8 cellular contexts compared by ENCODE assay signal in the genomic region with DNA sequence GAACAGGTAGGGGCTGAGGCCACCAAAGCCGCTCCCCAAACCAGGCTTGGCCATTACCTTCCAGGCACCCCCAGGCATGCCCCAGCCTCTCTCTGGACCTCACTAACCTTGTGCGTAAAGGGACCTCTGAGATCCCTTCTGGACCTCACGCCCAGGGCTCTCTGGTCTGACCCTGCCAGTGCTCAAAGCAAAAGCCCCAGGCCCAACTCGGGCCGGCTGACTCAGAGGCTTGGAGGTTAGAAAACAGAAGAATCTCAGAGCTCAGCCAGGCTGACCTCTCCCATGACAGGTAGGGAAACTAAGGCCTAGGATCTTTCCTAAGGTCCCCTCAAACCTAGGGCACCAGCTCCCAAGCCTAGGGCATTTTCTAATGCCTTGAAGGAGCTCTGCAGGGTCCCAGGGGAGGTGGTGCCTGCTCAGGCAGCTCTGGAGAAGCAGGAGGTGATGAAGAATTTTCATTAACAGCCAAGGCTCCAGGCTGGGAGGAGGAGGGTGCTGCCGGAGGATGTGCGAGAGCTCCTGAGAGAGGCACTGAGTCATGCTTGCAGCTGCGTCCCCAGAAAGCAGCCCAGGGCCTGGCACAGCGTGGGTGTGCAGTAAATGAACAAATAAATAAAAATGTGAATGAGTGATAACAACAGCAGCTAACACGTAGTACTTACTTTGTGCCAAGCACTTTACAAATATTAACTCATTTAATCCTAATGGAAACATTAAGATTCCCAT. TPM values are rescaled to one million over a fixed set of nuclear protein-coding genes. Genes with fewer than 3 reads are reported as not detected.
DNase-seq lines count a peak whose midpoint lies in the region; ATAC-seq and TF ChIP-seq lines count a peak whose summit lies in the region.

No MANE protein-coding gene starts in this region.

- 49 to 52% methylated on average over 10 of the region's 10 CpGs for WGBS in aorta, 2 donors

- H3K27me3 ChIP-seq in aorta (ENCODE audit: control insufficient read depth in 1 of 2, insufficient read depth in 2 of 2, low read length in 1 of 2), result no peaks in the 10 kb centered on the region

- no peaks in the 10 kb centered on the region for H3K4me1 ChIP-seq in aorta (ENCODE audit: control insufficient read depth in 1 of 2, insufficient read depth in 2 of 2, low read length in 2 of 2)

- intact Hi-C loops in aorta (cut with DNase I), result loop anchor here (5.0 to 10.0 kb wide), 2 partner anchors 59 to 61 kb away; no protein-coding TSS in a partner anchor

- ATAC-seq in aorta (ENCODE audit: low FRiP score) (peak; percentile 61), HG02870 (IDR thresholded peaks at IDR 0.05; ENCODE audit: unreplicated experiment) (no peak), HG03135 (IDR thresholded peaks at IDR 0.05; ENCODE audit: unreplicated experiment) (no peak)

- H3K4me3 ChIP-seq in aorta (ENCODE audit: low read length in 2 of 2), result no peak overlapping the region

- peak overlapping the region; percentile 88 for H3K27ac ChIP-seq in VCaP
- no peak overlapping the region for H3K27ac ChIP-seq in aorta (ENCODE audit: low read depth in 1 of 2, low read length in 2 of 2)

- no peak for TF ChIP-seq CTCF in VCaP (conservative IDR thresholded peaks at IDR 0.05)

- H3K9me3 ChIP-seq in aorta (ENCODE audit: control insufficient read depth, low read length), result no peaks in the 10 kb centered on the region

- peak; percentile 89 for DNase-seq in EH (ENCODE audit: low read depth)
- peak; percentile 96 for DNase-seq in dermis blood vessel endothelial cell
- peak; percentile 78 for DNase-seq in occipital lobe (lab: John Stamatoyannopoulos, UW)
- DNase-seq in aorta, result peak; percentile 84 to 91
- DNase-seq in LoVo (ENCODE audit: low spot score), result no peak

- no peaks in the 10 kb centered on the region for H3K36me3 ChIP-seq in aorta (ENCODE audit: control insufficient read depth in 1 of 2, insufficient read depth in 2 of 2, low read length in 1 of 2)

RNA-seq across cellular contexts. Expression of gene ARRB1, which starts 25.6 kb away (rescaled TPM):
- total RNA-seq in dermis blood vessel endothelial cell (223 and 280 TPM in 2 replicates), occipital lobe (55.4 TPM), aorta (10 to 100 TPM; 31.3 to 76.1 TPM)
- 10 to 100 TPM in 1 of 2 donors, 1 to 10 TPM in 1; 5.8 to 10.8 TPM for polyA plus RNA-seq in aorta
